In the genomic region with DNA sequence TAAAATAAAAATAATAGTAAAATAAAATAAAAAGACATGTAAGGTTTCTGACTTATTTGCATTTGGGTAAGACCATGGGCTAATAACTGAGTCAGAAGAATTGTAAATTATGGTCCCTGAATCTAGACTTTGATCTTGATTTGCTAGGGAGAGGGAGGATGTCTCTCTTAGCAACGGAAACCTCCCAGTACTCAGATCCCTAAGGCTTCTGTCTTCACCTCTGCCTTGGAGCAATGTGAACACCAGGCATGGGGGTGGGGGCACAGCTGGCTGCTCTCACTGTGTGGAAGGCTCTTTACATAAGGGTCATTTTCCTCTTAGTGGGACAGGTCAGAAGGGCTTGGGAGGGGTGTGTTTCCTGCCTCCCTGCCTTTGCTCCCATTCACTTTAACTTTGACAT, we compare ENCODE assay signal across 23 cellular contexts. TPM values are rescaled to one million over a fixed set of nuclear protein-coding genes. Genes with fewer than 3 reads are reported as not detected.
"Had no signal": no experiment of that assay in that cellular context is flagged by ENCODE, and none has a peak within 500 bp of the region (broad histone marks: within the 10 kb centered on the region; RNA-seq: fewer than 3 reads in every experiment).

No MANE protein-coding gene starts in this region.

- H3K4me3 ChIP-seq: adrenal gland, MG63 had no signal

- H3K4me3 Mint-ChIP-seq: activated CD8-positive, alpha-beta T cell treated with anti-CD3 and anti-CD28 coated beads, Interleukin-2, amount 10 ng/mL, durations not matched to agents 7 days and 5 days; activated naive CD8-positive, alpha-beta T cell treated with anti-CD3 and anti-CD28 coated beads, Interleukin-2, amount 10 ng/mL, durations not matched to agents 7 days and 5 days; T-helper 1 cell treated with Interleukin-12 subunit alpha and Interleukin-12 subunit beta and Interleukin-4 antibody, amounts not matched to agents 30 μg/mL and 1 μg/mL, for 36 hours had no signal

- H3K27me3 ChIP-seq: adrenal gland, MG63 had no signal

- DNase-seq: activated CD4-positive, alpha-beta T cell treated with anti-CD3 and anti-CD28 coated beads for 48 hours; activated CD4-positive, alpha-beta T cell treated with anti-CD3 and anti-CD28 coated beads, Interleukin-2, amount 50 U/mL, for 4 hours; activated CD4-positive, CD25-positive, alpha-beta regulatory T cell treated with anti-CD3 and anti-CD28 coated beads, Interleukin-2, amount 50 U/mL, for 72 hours; activated CD8-positive, alpha-beta memory T cell treated with anti-CD3 and anti-CD28 coated beads, Interleukin-2, amount 50 U/mL, for 48 hours; activated naive CD4-positive, alpha-beta T cell treated with anti-CD3 and anti-CD28 coated beads, Interleukin-2, amount 50 U/mL, for 16 hours; activated naive CD8-positive, alpha-beta T cell treated with anti-CD3 and anti-CD28 coated beads, Interleukin-2, amount 10 ng/mL, durations not matched to agents 7 days and 5 days; activated T-cell treated with anti-CD3 and anti-CD28 coated beads, Interleukin-2, amount 50 U/mL, for 1 hour; adrenal gland; anterior cingulate cortex; cerebellar nuclear complex; NCI-H146; NCI-H187 treated with DMSO at 0.1 percent for 48 hours; NCI-H2081 treated with DMSO at 0.1 percent for 48 hours; NCI-H226; NCI-H526 treated with DMSO at 0.1 percent for 48 hours; SHP77 treated with DMSO at 0.1 percent for 48 hours had no signal

- H3K27ac ChIP-seq: adrenal gland had no signal

- H3K27ac Mint-ChIP-seq: activated CD8-positive, alpha-beta T cell treated with anti-CD3 and anti-CD28 coated beads, Interleukin-2, amount 10 ng/mL, durations not matched to agents 7 days and 5 days; activated naive CD8-positive, alpha-beta T cell treated with anti-CD3 and anti-CD28 coated beads, Interleukin-2, amount 10 ng/mL, durations not matched to agents 7 days and 5 days; T-helper 1 cell treated with Interleukin-12 subunit alpha and Interleukin-12 subunit beta and Interleukin-4 antibody, amounts not matched to agents 30 μg/mL and 1 μg/mL, for 36 hours had no signal

- H3K9me3 Mint-ChIP-seq: activated naive CD8-positive, alpha-beta T cell treated with anti-CD3 and anti-CD28 coated beads, Interleukin-2, amount 10 ng/mL, durations not matched to agents 7 days and 5 days; T-helper 1 cell treated with Interleukin-12 subunit alpha and Interleukin-12 subunit beta and Interleukin-4 antibody, amounts not matched to agents 30 μg/mL and 1 μg/mL, for 36 hours had no signal

- H3K9me3 ChIP-seq: adrenal gland, MG63 had no signal

- H3K4me1 ChIP-seq: adrenal gland had no signal

- H3K36me3 Mint-ChIP-seq: activated naive CD8-positive, alpha-beta T cell treated with anti-CD3 and anti-CD28 coated beads, Interleukin-2, amount 10 ng/mL, durations not matched to agents 7 days and 5 days had no signal

- FAIRE-seq: RCC 7860 had no signal

- H3K36me3 ChIP-seq: adrenal gland, MG63 had no signal

RNA-seq across cellular contexts. Expression of a gene that starts 17.0 kb away (rescaled TPM):
- total RNA-seq: activated CD8-positive, alpha-beta T cell treated with anti-CD3 and anti-CD28 coated beads, Interleukin-2, amount 10 ng/mL, durations not matched to agents 7 days and 5 days; activated naive CD8-positive, alpha-beta T cell treated with anti-CD3 and anti-CD28 coated beads, Interleukin-2, amount 10 ng/mL, durations not matched to agents 7 days and 5 days had no signal

RNA-seq across cellular contexts. Expression of a gene that starts 31.9 kb away (rescaled TPM):
- total RNA-seq: activated CD8-positive, alpha-beta T cell treated with anti-CD3 and anti-CD28 coated beads, Interleukin-2, amount 10 ng/mL, durations not matched to agents 7 days and 5 days; cardiac septum; NCI-H460; SK-MEL-5 had no signal

RNA-seq across cellular contexts. Expression of a gene that starts 47.5 kb away (rescaled TPM):
- total RNA-seq: activated CD8-positive, alpha-beta T cell treated with anti-CD3 and anti-CD28 coated beads, Interleukin-2, amount 10 ng/mL, durations not matched to agents 7 days and 5 days; activated naive CD8-positive, alpha-beta T cell treated with anti-CD3 and anti-CD28 coated beads, Interleukin-2, amount 10 ng/mL, durations not matched to agents 7 days and 5 days had no signal
